9 cellular contexts compared by ENCODE assay signal in genomic region chr21:17045214-17045835, GRCh38.
DNase-seq lines count a peak whose midpoint lies in the region; ATAC-seq and TF ChIP-seq lines count a peak whose summit lies in the region.
"Had no signal": no experiment of that assay in that cellular context is flagged by ENCODE, and none has a peak within 500 bp of the region (broad histone marks: within the 10 kb centered on the region; RNA-seq: fewer than 3 reads in every experiment).

No MANE protein-coding gene starts in this region.

- H3K36me3 ChIP-seq in DND-41 (ENCODE audit: insufficient read depth, low read length), result no peaks in the 10 kb centered on the region

- H3K4me3 ChIP-seq in DND-41 (ENCODE audit: low read depth in 1 of 2, low read length in 2 of 2), result no peak overlapping the region

- no peaks in the 10 kb centered on the region for H3K4me1 ChIP-seq in DND-41 (ENCODE audit: insufficient read depth, low read length)

- TF ChIP-seq CTCF in DND-41 (IDR thresholded peaks at IDR 0.05; ENCODE audit: borderline replicate concordance, extremely low read depth, low read length, poor library complexity, severe bottlenecking), result peak; percentile 67

- no peak overlapping the region for H2AFZ ChIP-seq in DND-41 (ENCODE audit: low read depth, low read length)

- no peak overlapping the region for H3K9ac ChIP-seq in DND-41 (ENCODE audit: low read depth, low read length)

- no peak overlapping the region for H3K4me2 ChIP-seq in DND-41 (ENCODE audit: insufficient read depth, low read length)

- H4K20me1 ChIP-seq in DND-41 (ENCODE audit: insufficient read depth, low read length), result no peaks in the 10 kb centered on the region

- no peak overlapping the region for H3K27ac ChIP-seq in DND-41 (ENCODE audit: low read length)

- H3K27me3 ChIP-seq in DND-41 (ENCODE audit: insufficient read depth, low read length, poor library complexity), result no peaks in the 10 kb centered on the region

- DNase-seq in DND-41 (no peak), NCI-H1105 treated with DMSO at 0.1 percent for 48 hours (lab: John Stamatoyannopoulos, UW) (peak; percentile 54), cerebellar cortex (ENCODE audit: low spot score) (peak; percentile 44), midbrain (lab: John Stamatoyannopoulos, UW) (peak; percentile 3), NCI-H774 (lab: John Stamatoyannopoulos, UW) (no peak)
- DNase-seq in central memory CD4-positive, alpha-beta T cell, result no peak
- DNase-seq in activated CD4-positive, alpha-beta T cell treated with anti-CD3 and anti-CD28 coated beads, Interleukin-2, amount 50 U/mL, for 1 hour, result no peak
- DNase-seq: activated naive CD8-positive, alpha-beta T cell treated with anti-CD3 and anti-CD28 coated beads, Interleukin-2, amount 10 ng/mL, durations not matched to agents 7 days and 5 days had no signal

- ATAC-seq in DND-41 (ENCODE audit: insufficient read depth, low read depth), result peak; percentile 78
- ATAC-seq in GM19351 (IDR thresholded peaks at IDR 0.05; ENCODE audit: unreplicated experiment), result no peak

- no peaks in the 10 kb centered on the region for H3K79me2 ChIP-seq in DND-41 (ENCODE audit: insufficient read depth, low read length)

- peaks cover 7% of the 10 kb centered on the region for H3K9me3 ChIP-seq in DND-41 (ENCODE audit: insufficient read depth, low read length, severe bottlenecking)

Comparison
In these comparisons a context has a peak if more than half of its experiments do, and no peak if none do; other contexts are left out.
1. DNase-seq: peak in NCI-H1105 treated with DMSO at 0.1 percent for 48 hours (single experiment), cerebellar cortex (single experiment) and midbrain (single experiment); none in DND-41 (single experiment), NCI-H774 (single experiment), central memory CD4-positive, alpha-beta T cell (single experiment) and activated CD4-positive, alpha-beta T cell treated with anti-CD3 and anti-CD28 coated beads, Interleukin-2, amount 50 U/mL, for 1 hour (single experiment).